Comparison of ENCODE assay signal across 33 cellular contexts in the genomic region with DNA sequence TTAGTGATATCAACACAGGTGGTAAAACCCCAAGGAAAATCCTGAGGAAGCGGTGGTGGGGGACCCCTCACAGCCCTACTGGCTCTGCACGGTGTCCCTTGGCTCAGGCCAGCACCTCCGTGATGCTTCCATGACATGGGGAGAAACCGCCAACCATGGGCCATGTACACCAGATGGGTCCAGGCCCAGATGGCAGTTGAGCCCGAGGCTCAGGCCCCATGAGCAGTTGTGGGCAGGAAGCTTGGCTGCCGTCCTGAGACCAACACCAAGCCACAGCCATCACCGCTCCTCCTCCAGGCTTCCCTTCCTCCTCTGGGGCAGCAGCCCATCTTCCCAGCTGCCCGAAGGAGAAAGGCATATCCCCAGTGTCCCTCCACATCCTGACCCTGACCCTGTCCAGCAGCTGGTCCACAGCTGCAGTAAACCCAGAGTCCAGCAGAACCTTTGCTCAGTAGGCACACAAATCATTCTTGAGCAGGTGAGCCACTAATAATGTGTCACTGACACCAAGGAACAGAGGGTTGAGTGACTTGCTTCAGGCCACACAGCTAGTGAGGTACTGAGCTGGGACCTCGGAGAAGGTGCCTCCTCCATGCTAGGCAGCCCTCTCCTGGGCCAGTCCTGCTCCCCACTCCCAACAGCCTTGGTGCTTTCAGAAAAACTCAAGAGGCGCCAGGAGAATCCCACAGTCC.
DNase-seq lines count a peak whose midpoint lies in the region; ATAC-seq and TF ChIP-seq lines count a peak whose summit lies in the region.
"Had no signal": no experiment of that assay in that cellular context is flagged by ENCODE, and none has a peak within 500 bp of the region (broad histone marks: within the 10 kb centered on the region; RNA-seq: fewer than 3 reads in every experiment).

No MANE protein-coding gene starts in this region.

- DNase-seq in Karpas-422, result no peak
- no peak for DNase-seq in Panc1 (ENCODE audit: low read depth, low spot score)
- no peak for DNase-seq in glutamatergic neuron
- no peak for DNase-seq in stimulated activated effector memory CD8-positive, alpha-beta T cell treated with anti-CD3 and anti-CD28 coated beads, Interleukin-12 subunit alpha, Interleukin-12 subunit beta, amount 100 ng/mL, for 72 hours (ENCODE audit: low spot score in 2 of 2)
- DNase-seq in HFFc6, result no peak
- DNase-seq in activated T-cell treated with anti-CD3 and anti-CD28 coated beads, Interleukin-2, amount 50 U/mL, for 24 hours, result no peak
- DNase-seq in activated naive CD4-positive, alpha-beta T cell treated with Interleukin-2 at 50 U/mL for 16 hours, result no peak
- DNase-seq: activated CD4-positive, alpha-beta memory T cell treated with anti-CD3 and anti-CD28 coated beads for 36 hours; activated CD4-positive, CD25-positive, alpha-beta regulatory T cell treated with anti-CD3 and anti-CD28 coated beads, Interleukin-2, amount 50 U/mL, for 72 hours; activated CD8-positive, alpha-beta memory T cell treated with anti-CD3 and anti-CD28 coated beads, Interleukin-2, amount 50 U/mL, for 4 hours; activated naive CD4-positive, alpha-beta T cell treated with anti-CD3 and anti-CD28 coated beads, Interleukin-2, amount 10 ng/mL, durations not matched to agents 7 days and 5 days; adrenal gland; brain microvascular endothelial cell; C1 segment of cervical spinal cord; cerebellar nuclear complex; COR-L47; dermis blood vessel endothelial cell; endodermal cell; foreskin fibroblast; heart right ventricle; KBM-7; MM.1S; NCI-H1436 treated with DMSO at 0.1 percent for 48 hours; NCI-H226; NCI-H774; nephron progenitor cell; small intestine; stimulated activated naive CD4-positive, alpha-beta T cell treated with Interleukin-2 at 50 U/mL for 16 hours had no signal

- no peaks in the 10 kb centered on the region for H3K9me3 ChIP-seq in Karpas-422 (ENCODE audit: low read length)
- H3K9me3 ChIP-seq in Panc1 (ENCODE audit: control insufficient read depth, insufficient read depth, low read depth, low read length), result no peaks in the 10 kb centered on the region
- H3K9me3 ChIP-seq: adrenal gland, heart right ventricle, pancreas, suprapubic skin had no signal

- H3K4me3 Mint-ChIP-seq in glutamatergic neuron (ENCODE audit: unreplicated experiment) (no peak overlapping the region), HFFc6 (no peak overlapping the region)
- no peak overlapping the region for H3K4me3 Mint-ChIP-seq in stimulated activated effector memory CD8-positive, alpha-beta T cell treated with anti-CD3 and anti-CD28 coated beads, Interleukin-12 subunit alpha, Interleukin-12 subunit beta, amount 100 ng/mL, for 72 hours
- no peak overlapping the region for H3K4me3 Mint-ChIP-seq in activated T-cell treated with anti-CD3 and anti-CD28 coated beads, Interleukin-2, amount 50 U/mL, for 24 hours
- H3K4me3 Mint-ChIP-seq: activated CD4-positive, alpha-beta memory T cell treated with anti-CD3 and anti-CD28 coated beads for 36 hours; activated naive CD4-positive, alpha-beta T cell treated with anti-CD3 and anti-CD28 coated beads, Interleukin-2, amount 10 ng/mL, durations not matched to agents 7 days and 5 days; endodermal cell; GM23338; nephron progenitor cell had no signal

- ATAC-seq in Panc1 (0 out of 2 replicates have a peak, but pooled peaks have one; percentile 18), esophagus mucosa (no peak)
- peak; percentile 20 for ATAC-seq in stimulated activated effector memory CD8-positive, alpha-beta T cell treated with anti-CD3 and anti-CD28 coated beads, Interleukin-12 subunit alpha, Interleukin-12 subunit beta, amount 100 ng/mL, for 72 hours
- ATAC-seq: pancreas had no signal

- H3K79me2 ChIP-seq in Karpas-422 (ENCODE audit: low read length), result no peaks in the 10 kb centered on the region

- H3K27ac ChIP-seq in Karpas-422 (ENCODE audit: low read length) (no peak overlapping the region), Panc1 (ENCODE audit: low read length) (no peak overlapping the region)
- H3K27ac ChIP-seq: adrenal gland, brain microvascular endothelial cell, heart right ventricle, pancreas, suprapubic skin had no signal

- no peaks in the 10 kb centered on the region for H3K27me3 Mint-ChIP-seq in glutamatergic neuron (ENCODE audit: unreplicated experiment)
- H3K27me3 Mint-ChIP-seq in HFFc6 (ENCODE audit: insufficient read depth), result peaks cover 10% of the 10 kb centered on the region
- H3K27me3 Mint-ChIP-seq in activated T-cell treated with anti-CD3 and anti-CD28 coated beads, Interleukin-2, amount 50 U/mL, for 24 hours, result peaks cover 4% of the 10 kb centered on the region
- H3K27me3 Mint-ChIP-seq: activated CD4-positive, alpha-beta memory T cell treated with anti-CD3 and anti-CD28 coated beads for 36 hours had no signal

- peaks cover 20% of the 10 kb centered on the region for H3K4me1 ChIP-seq in Karpas-422 (ENCODE audit: low read length)
- H3K4me1 ChIP-seq in Panc1 (ENCODE audit: control insufficient read depth, insufficient read depth, low read length), result no peaks in the 10 kb centered on the region
- H3K4me1 ChIP-seq: pancreas, suprapubic skin had no signal

- H3K27ac Mint-ChIP-seq in glutamatergic neuron (ENCODE audit: unreplicated experiment) (peak overlapping the region; percentile 62), HFFc6 (no peak overlapping the region)
- H3K27ac Mint-ChIP-seq in stimulated activated effector memory CD8-positive, alpha-beta T cell treated with anti-CD3 and anti-CD28 coated beads, Interleukin-12 subunit alpha, Interleukin-12 subunit beta, amount 100 ng/mL, for 72 hours, result no peak overlapping the region
- H3K27ac Mint-ChIP-seq in activated T-cell treated with anti-CD3 and anti-CD28 coated beads, Interleukin-2, amount 50 U/mL, for 24 hours, result no peak overlapping the region
- H3K27ac Mint-ChIP-seq: activated CD4-positive, alpha-beta memory T cell treated with anti-CD3 and anti-CD28 coated beads for 36 hours; endodermal cell; GM23338; nephron progenitor cell had no signal

- POLR2A ChIA-PET in Panc1 (lab: Charles Lee), result no interaction called here

- in situ Hi-C loops in Panc1 (cut with HindIII; ENCODE audit: low pct_unique_long_range_greater_than_20kb, low sequenced_read_pairs), result no loop called here

- H3K36me3 Mint-ChIP-seq in glutamatergic neuron (ENCODE audit: unreplicated experiment) (no peaks in the 10 kb centered on the region), HFFc6 (ENCODE audit: low read depth) (no peaks in the 10 kb centered on the region)
- H3K36me3 Mint-ChIP-seq in stimulated activated effector memory CD8-positive, alpha-beta T cell treated with anti-CD3 and anti-CD28 coated beads, Interleukin-12 subunit alpha, Interleukin-12 subunit beta, amount 100 ng/mL, for 72 hours, result no peaks in the 10 kb centered on the region
- no peaks in the 10 kb centered on the region for H3K36me3 Mint-ChIP-seq in activated T-cell treated with anti-CD3 and anti-CD28 coated beads, Interleukin-2, amount 50 U/mL, for 24 hours (ENCODE audit: low read depth)
- H3K36me3 Mint-ChIP-seq: activated CD4-positive, alpha-beta memory T cell treated with anti-CD3 and anti-CD28 coated beads for 36 hours; activated naive CD4-positive, alpha-beta T cell treated with anti-CD3 and anti-CD28 coated beads, Interleukin-2, amount 10 ng/mL, durations not matched to agents 7 days and 5 days had no signal

- TF ChIP-seq CTCF in Panc1 (IDR thresholded peaks at IDR 0.05) (no peak), glutamatergic neuron (IDR thresholded peaks at IDR 0.05; ENCODE audit: partially characterized antibody, unreplicated experiment) (no peak), HFFc6 (IDR thresholded peaks at IDR 0.05) (no peak)

- H3K9me2 ChIP-seq in Karpas-422 (replicated peaks; ENCODE audit: insufficient read depth, low read length), result no peaks in the 10 kb centered on the region

- no peak overlapping the region for H3K9ac ChIP-seq in Karpas-422 (ENCODE audit: low read length)

- no peak overlapping the region for H3K4me3 ChIP-seq in Karpas-422 (ENCODE audit: low read length)
- no peak overlapping the region for H3K4me3 ChIP-seq in Panc1 (ENCODE audit: low read depth in 2 of 2, low read length in 2 of 2)
- H3K4me3 ChIP-seq: adrenal gland, GM23338, heart right ventricle, lung, pancreas, suprapubic skin had no signal

- H3K4me2 ChIP-seq in Karpas-422 (ENCODE audit: low read depth, low read length, poor library complexity, severe bottlenecking), result peak overlapping the region; percentile 53
- H3K4me2 ChIP-seq: GM23338 had no signal

- no peaks in the 10 kb centered on the region for H4K20me1 ChIP-seq in Karpas-422 (ENCODE audit: insufficient read depth, low read depth, low read length)

- peaks cover 2% of the 10 kb centered on the region for H3K9me3 Mint-ChIP-seq in glutamatergic neuron (ENCODE audit: unreplicated experiment)
- no peaks in the 10 kb centered on the region for H3K9me3 Mint-ChIP-seq in stimulated activated effector memory CD8-positive, alpha-beta T cell treated with anti-CD3 and anti-CD28 coated beads, Interleukin-12 subunit alpha, Interleukin-12 subunit beta, amount 100 ng/mL, for 72 hours
- peaks cover 13% of the 10 kb centered on the region; the same call in 1 of the 2 replicates for H3K9me3 Mint-ChIP-seq in HFFc6
- H3K9me3 Mint-ChIP-seq in activated T-cell treated with anti-CD3 and anti-CD28 coated beads, Interleukin-2, amount 50 U/mL, for 24 hours, result no peaks in the 10 kb centered on the region
- H3K9me3 Mint-ChIP-seq: activated CD4-positive, alpha-beta memory T cell treated with anti-CD3 and anti-CD28 coated beads for 36 hours; activated naive CD4-positive, alpha-beta T cell treated with anti-CD3 and anti-CD28 coated beads, Interleukin-2, amount 10 ng/mL, durations not matched to agents 7 days and 5 days; endodermal cell; GM23338; nephron progenitor cell had no signal

- no TSS peak for BruUV-seq in Panc1 (replicated peaks; lab: Mats Ljungman, UMichigan)

- H3K27me3 ChIP-seq in Karpas-422 (ENCODE audit: low read length) (no peaks in the 10 kb centered on the region), Panc1 (ENCODE audit: control insufficient read depth, insufficient read depth, low read length) (peaks cover 5% of the 10 kb centered on the region)
- H3K27me3 ChIP-seq: adrenal gland, brain microvascular endothelial cell, pancreas had no signal

- intact Hi-C loops in Panc1 (cut with micrococcal nuclease; ENCODE audit: unreplicated experiment), result no loop called here

- no peak overlapping the region for H2AFZ ChIP-seq in Karpas-422 (ENCODE audit: low read length)
- H2AFZ ChIP-seq: GM23338 had no signal

- CTCF ChIA-PET in Panc1 (lab: Charles Lee), result no interaction called here

- H3K36me3 ChIP-seq in Karpas-422 (ENCODE audit: insufficient read depth, low read length), result no peaks in the 10 kb centered on the region
- no peaks in the 10 kb centered on the region for H3K36me3 ChIP-seq in Panc1 (ENCODE audit: control insufficient read depth, insufficient read depth, low read length)
- H3K36me3 ChIP-seq: adrenal gland, brain microvascular endothelial cell, heart right ventricle, pancreas, suprapubic skin had no signal

- H3K4me1 Mint-ChIP-seq in glutamatergic neuron (ENCODE audit: low read depth, unreplicated experiment) (peaks cover 29% of the 10 kb centered on the region), HFFc6 (ENCODE audit: low read depth) (no peaks in the 10 kb centered on the region)
- H3K4me1 Mint-ChIP-seq in stimulated activated effector memory CD8-positive, alpha-beta T cell treated with anti-CD3 and anti-CD28 coated beads, Interleukin-12 subunit alpha, Interleukin-12 subunit beta, amount 100 ng/mL, for 72 hours, result no peaks in the 10 kb centered on the region
- no peaks in the 10 kb centered on the region for H3K4me1 Mint-ChIP-seq in activated T-cell treated with anti-CD3 and anti-CD28 coated beads, Interleukin-2, amount 50 U/mL, for 24 hours (ENCODE audit: low read depth)
- H3K4me1 Mint-ChIP-seq: activated naive CD4-positive, alpha-beta T cell treated with anti-CD3 and anti-CD28 coated beads, Interleukin-2, amount 10 ng/mL, durations not matched to agents 7 days and 5 days; endodermal cell had no signal
